In the genomic region with DNA sequence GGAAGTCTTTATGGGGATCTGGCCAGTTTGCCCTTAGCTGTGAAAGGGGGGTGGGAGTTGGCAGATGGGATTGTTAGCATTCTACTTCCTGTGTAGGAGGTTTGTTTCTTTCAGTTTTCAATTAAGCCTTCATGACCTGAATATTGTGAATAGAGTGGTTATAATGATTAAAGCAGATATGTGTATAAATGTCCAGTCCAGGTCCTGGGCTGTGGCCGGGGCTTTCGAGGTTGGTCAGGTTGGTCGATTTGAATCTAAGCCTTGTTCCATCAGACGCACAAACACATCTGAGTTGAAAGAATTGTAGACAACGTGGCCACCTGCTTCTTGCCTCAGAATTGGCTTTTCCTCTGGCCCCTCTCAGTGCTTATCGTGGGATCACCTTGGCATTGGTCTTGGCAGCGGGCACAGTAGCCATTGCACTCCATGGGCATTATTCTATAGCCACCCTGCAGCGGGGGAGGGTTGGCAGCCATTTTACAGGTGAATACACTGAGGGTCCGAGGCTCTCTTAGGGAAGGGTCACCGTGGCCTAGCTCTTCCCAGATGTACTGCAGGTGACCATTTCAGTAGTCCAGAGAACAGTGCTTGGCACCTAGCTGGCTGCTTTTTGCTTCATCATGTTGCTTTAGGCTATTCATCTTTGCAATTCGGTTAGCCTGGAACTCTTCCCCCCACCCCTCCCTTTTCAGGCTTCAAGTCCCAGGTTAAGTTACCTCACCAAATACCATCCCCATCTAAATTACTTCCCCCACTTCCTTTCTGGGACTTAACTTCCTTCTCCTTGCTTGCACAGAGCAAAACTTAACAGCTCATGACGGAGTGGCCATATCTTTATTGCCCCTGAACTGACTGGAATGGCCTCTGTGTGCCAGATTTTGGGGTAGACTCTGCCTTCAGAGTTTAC, we compare ENCODE assay signal across 8 cellular contexts. TPM values are rescaled to one million over a fixed set of nuclear protein-coding genes. Genes with fewer than 3 reads are reported as not detected.
DNase-seq lines count a peak whose midpoint lies in the region; ATAC-seq and TF ChIP-seq lines count a peak whose summit lies in the region.

No MANE protein-coding gene starts in this region.

- CTCF ChIA-PET in BJ (lab: Yijun Ruan, JAX) (interaction anchor here (1.0 kb wide), 1 partner anchor 134 kb away, joined by 4 read pairs; no protein-coding TSS in a partner anchor), RWPE1 (lab: Yijun Ruan, JAX) (interaction anchor here (0.6 to 2.3 kb wide), 5 partner anchors 41 to 513 kb away, joined by 3 to 20 read pairs (median 4); no protein-coding TSS in a partner anchor)

- peaks cover 37% of the 10 kb centered on the region for H3K4me1 Mint-ChIP-seq in osteocyte (ENCODE audit: unreplicated experiment)

- H3K27ac ChIP-seq in RWPE1, result peak overlapping the region; percentile 72

- H3K36me3 ChIP-seq in BJ (ENCODE audit: control insufficient read depth, insufficient read depth, low read length), result peaks cover 9% of the 10 kb centered on the region

- DNase-seq in BJ (ENCODE audit: low read depth) (no peak), RWPE1 (ENCODE audit: low spot score) (peak; percentile 54), epithelial cell of esophagus (ENCODE audit: low read depth) (peak; percentile 46), osteocyte (ENCODE audit: extremely low spot score, unreplicated experiment) (no peak), iPS-NIHi11 (ENCODE audit: low spot score) (no peak)

- peaks cover 11% of the 10 kb centered on the region for H3K36me3 Mint-ChIP-seq in osteocyte (ENCODE audit: unreplicated experiment)

- H3K9me3 Mint-ChIP-seq in osteocyte (ENCODE audit: unreplicated experiment), result no peaks in the 10 kb centered on the region

- no peaks in the 10 kb centered on the region for H3K27me3 ChIP-seq in BJ (ENCODE audit: control insufficient read depth, insufficient read depth, low read length)

- no peak for TF ChIP-seq CTCF in BJ (IDR thresholded peaks at IDR 0.05; ENCODE audit: insufficient read depth, low read depth, low read length)
- TF ChIP-seq CTCF in RWPE1 (conservative IDR thresholded peaks at IDR 0.05; ENCODE audit: low read depth), result no peak
- TF ChIP-seq CTCF in epithelial cell of esophagus (IDR thresholded peaks at IDR 0.05; ENCODE audit: insufficient read depth, low read depth, low read length, missing control alignments), result no peak
- no peak for TF ChIP-seq CTCF in osteocyte (IDR thresholded peaks at IDR 0.05)

- peak overlapping the region; percentile 91 for H3K27ac Mint-ChIP-seq in osteocyte (ENCODE audit: unreplicated experiment)

- H3K4me3 ChIP-seq in BJ (ENCODE audit: low read depth, low read length) (peak overlapping the region; percentile 96), epithelial cell of esophagus (ENCODE audit: low read length) (peak overlapping the region; percentile 84)

- no peaks in the 10 kb centered on the region for H3K27me3 Mint-ChIP-seq in osteocyte (ENCODE audit: unreplicated experiment)

- ATAC-seq in GM21423 (IDR thresholded peaks at IDR 0.05; ENCODE audit: unreplicated experiment) (peak; percentile 6), GM21381 (IDR thresholded peaks at IDR 0.05; ENCODE audit: unreplicated experiment) (no peak), GM21717 (IDR thresholded peaks at IDR 0.05; ENCODE audit: unreplicated experiment) (no peak)

- POLR2A ChIA-PET in BJ (lab: Charles Lee), result interaction anchor here (0.5 kb wide), 1 partner anchor 59 kb away, joined by 6 read pairs; no protein-coding TSS in a partner anchor
- POLR2A ChIA-PET in RWPE1 (lab: Yijun Ruan, JAX; ENCODE audit: low non-redundant PET), result interaction anchor here (0.6 to 1.3 kb wide), 4 partner anchors 13 to 74 kb away, joined by 3 to 7 read pairs (median 4); no protein-coding TSS in a partner anchor

- peak overlapping the region; percentile 95 for H3K4me3 Mint-ChIP-seq in osteocyte (ENCODE audit: unreplicated experiment)

RNA-seq across cellular contexts. Expression of gene RNF114, which starts 1.1 kb away (rescaled TPM):
- 53.6 and 54.1 TPM in 2 replicates for polyA plus RNA-seq in BJ (2011; rRNA removed)
- 21.4 and 38.5 TPM in 2 replicates for polyA minus RNA-seq in BJ (2011; rRNA and poly(A)+ RNA removed)
- 64.9 and 65.1 TPM in 2 replicates for total RNA-seq in osteocyte

RNA-seq across cellular contexts. Expression of gene SPATA2, which starts 21.9 kb away (rescaled TPM):
- 3.5 and 5.7 TPM in 2 replicates for polyA plus RNA-seq in BJ (2011; rRNA removed)
- 3.7 and 4.1 TPM in 2 replicates for polyA minus RNA-seq in BJ (2011; rRNA and poly(A)+ RNA removed)
- total RNA-seq in osteocyte, result 6.6 and 7.1 TPM in 2 replicates

RNA-seq across cellular contexts. Expression of gene SNAI1, which starts 45.5 kb away (rescaled TPM):
- 3.6 and 6.5 TPM in 2 replicates for polyA plus RNA-seq in BJ (2011; rRNA removed)
- polyA minus RNA-seq in BJ (2011; rRNA and poly(A)+ RNA removed), result 2.7 and 3.4 TPM in 2 replicates
- 13.0 and 13.4 TPM in 2 replicates for total RNA-seq in osteocyte

Comparison
In these comparisons a context has a peak if more than half of its experiments do, and no peak if none do; other contexts are left out.
1. DNase-seq: peak in RWPE1 (single experiment) and epithelial cell of esophagus (single experiment); none in BJ (single experiment), osteocyte (single experiment) and iPS-NIHi11 (single experiment).